19 cellular contexts compared by ENCODE assay signal in genomic region chr1:6592441-6592840, GRCh38. TPM values are rescaled to one million over a fixed set of nuclear protein-coding genes. Genes with fewer than 3 reads are reported as not detected.
DNase-seq lines count a peak whose midpoint lies in the region; ATAC-seq, FAIRE-seq and TF ChIP-seq lines count a peak whose summit lies in the region.
"Had no signal": no experiment of that assay in that cellular context is flagged by ENCODE, and none has a peak within 500 bp of the region (broad histone marks: within the 10 kb centered on the region; RNA-seq: fewer than 3 reads in every experiment).

No MANE protein-coding gene starts in this region.

- TF ChIP-seq CTCF in RWPE1 (conservative IDR thresholded peaks at IDR 0.05; ENCODE audit: low read depth): no peak
- no peak for TF ChIP-seq CTCF in endothelial cell of umbilical vein (IDR thresholded peaks at IDR 0.05; ENCODE audit: extremely low read depth in 1 of 2, insufficient read depth in 1 of 2, low read depth in 1 of 2, low read length in 2 of 2)
- no peak for TF ChIP-seq CTCF in psoas muscle (IDR thresholded peaks at IDR 0.05)

- H3K27ac ChIP-seq in RWPE1: peak overlapping the region; percentile 61
- no peak overlapping the region for H3K27ac ChIP-seq in endothelial cell of umbilical vein (ENCODE audit: insufficient read depth, low read depth, low read length)
- H3K27ac ChIP-seq in psoas muscle: peak overlapping the region; percentile 98
- H3K27ac ChIP-seq: cardiac muscle cell, pancreas, PC-9 had no signal

- H3K36me3 ChIP-seq in endothelial cell of umbilical vein (ENCODE audit: control insufficient read depth in 2 of 2, extremely low read depth in 1 of 2, insufficient read depth in 2 of 2, low read length in 2 of 2) (peaks cover 4 to 48% of the 10 kb centered on the region in 2 experiments), psoas muscle (ENCODE audit: insufficient read depth in 1 of 2, low read depth in 1 of 2) (peaks cover 7 to 97% of the 10 kb centered on the region in 2 donors)

- CTCF ChIA-PET in RWPE1 (lab: Yijun Ruan, JAX) (no interaction called here), endothelial cell of umbilical vein (lab: Charles Lee) (no interaction called here)

- WGBS in psoas muscle, 3 donors: 15 to 44% (median 23%) methylated on average over 5 of the region's 5 CpGs

- BruUV-seq in endothelial cell of umbilical vein (replicated peaks; lab: Mats Ljungman, UMichigan): TSS peak; percentile 1

- H4K20me1 ChIP-seq in endothelial cell of umbilical vein (replicated peaks; ENCODE audit: control insufficient read depth, extremely low read depth, insufficient read depth, low read length): no peaks in the 10 kb centered on the region

- intact Hi-C loops in endothelial cell of umbilical vein (cut with micrococcal nuclease) (no loop called here), psoas muscle (cut with DNase I) (no loop called here)

- no peak overlapping the region for H3K4me2 ChIP-seq in endothelial cell of umbilical vein (ENCODE audit: insufficient read depth, low read length)
- H3K4me2 ChIP-seq: PC-9 had no signal

- TF ChIP-seq POLR2A in endothelial cell of umbilical vein (IDR thresholded peaks at IDR 0.05; ENCODE audit: low read depth, low read length): peak; percentile 4

- peak in 2 of 4 donors; percentile 14 to 31 for ATAC-seq in psoas muscle
- ATAC-seq: activated CD4-positive, CD25-positive, alpha-beta regulatory T cell treated with anti-CD3 and anti-CD28 coated beads, Interleukin-2, amount 50 U/mL, for 24 hours; esophagus mucosa; pancreas had no signal

- peaks cover 16% of the 10 kb centered on the region for H3K79me2 ChIP-seq in endothelial cell of umbilical vein (ENCODE audit: control insufficient read depth, insufficient read depth, low read length)

- H3K9me1 ChIP-seq in endothelial cell of umbilical vein (replicated peaks; ENCODE audit: control insufficient read depth, extremely low read depth, insufficient read depth, low read length): no peaks in the 10 kb centered on the region

- no peak overlapping the region for H3K4me3 ChIP-seq in endothelial cell of umbilical vein (replicated peaks in 1 of 3; ENCODE audit: insufficient read depth in 1 of 3, low read depth in 1 of 3, low read length in 3 of 3)
- H3K4me3 ChIP-seq in psoas muscle: peak overlapping the region; percentile 3
- H3K4me3 ChIP-seq: cardiac muscle cell, pancreas, PC-9 had no signal

- no peak for FAIRE-seq in endothelial cell of umbilical vein (lab: Jason Lieb, UNC)
- FAIRE-seq: GM19239, pancreas had no signal

- H2AFZ ChIP-seq in endothelial cell of umbilical vein (ENCODE audit: low read depth, low read length): no peak overlapping the region
- H2AFZ ChIP-seq: PC-9 had no signal

- POLR2A ChIA-PET in RWPE1 (lab: Yijun Ruan, JAX; ENCODE audit: low non-redundant PET) (no interaction called here), endothelial cell of umbilical vein (lab: Charles Lee) (no interaction called here)

- H3K9me3 ChIP-seq in endothelial cell of umbilical vein (replicated peaks; ENCODE audit: control insufficient read depth, insufficient read depth, low read length) (no peaks in the 10 kb centered on the region), psoas muscle (no peaks in the 10 kb centered on the region)
- H3K9me3 ChIP-seq: Caco-2, pancreas had no signal

- DNase-seq in RWPE1 (ENCODE audit: low spot score): no peak
- DNase-seq in endothelial cell of umbilical vein (ENCODE audit: low read depth, low spot score): no peak
- DNase-seq in psoas muscle: no peak
- DNase-seq in midbrain (lab: John Stamatoyannopoulos, UW): no peak
- DNase-seq in D341Med (ENCODE audit: low spot score): no peak
- DNase-seq: activated effector memory CD4-positive, alpha-beta T cell treated with Interleukin-2 at 50 U/mL for 16 hours; Caco-2; MM.1S; pancreas; PC-9; stimulated activated CD4-positive, alpha-beta T cell treated with anti-CD3 and anti-CD28 coated beads, Interleukin-4, amount 100 ng/mL, for 1 hour; T-helper 9 cell had no signal

- dilution Hi-C loops in endothelial cell of umbilical vein (cut with MboI; ENCODE audit: extremely low pct_ligation_motif_present, low sequenced_read_pairs): no loop called here

- H3K9ac ChIP-seq in endothelial cell of umbilical vein (replicated peaks; ENCODE audit: extremely low read depth, insufficient read depth, low read length): no peak overlapping the region

- H3K4me1 ChIP-seq in endothelial cell of umbilical vein (ENCODE audit: control insufficient read depth, extremely low read depth, insufficient read depth, low read length): no peaks in the 10 kb centered on the region
- H3K4me1 ChIP-seq in psoas muscle: peaks cover 83% of the 10 kb centered on the region
- H3K4me1 ChIP-seq: Caco-2 had no signal

- H3K27me3 ChIP-seq in endothelial cell of umbilical vein (ENCODE audit: control insufficient read depth in 2 of 2, insufficient read depth in 2 of 2, low read length in 2 of 2) (no peaks in the 10 kb centered on the region), psoas muscle (ENCODE audit: insufficient read depth in 3 of 3, low read length in 2 of 3) (no peaks in the 10 kb centered on the region)
- H3K27me3 ChIP-seq: cardiac muscle cell, pancreas had no signal

TF ChIP-seq in endothelial cell of umbilical vein, 7 proteins besides CTCF, POLR2A, EP300 and RAD21 (continues in another document):
- TF ChIP-seq GATA2 (IDR thresholded peaks at IDR 0.05; ENCODE audit: insufficient read depth, insufficient read length, low read depth, low read length) (no peak), MYC (IDR thresholded peaks at IDR 0.05; ENCODE audit: low read depth, low read length) (no peak), MAX (IDR thresholded peaks at IDR 0.05; ENCODE audit: insufficient read depth, insufficient read length) (no peak)

RNA-seq across cellular contexts. Expression of gene KLHL21, which starts 10.2 kb away (rescaled TPM):
- total RNA-seq in endothelial cell of umbilical vein: 19.2 and 22.4 TPM in 2 replicates
- 18.0 and 24.9 TPM in 2 replicates for polyA plus RNA-seq in endothelial cell of umbilical vein
- polyA plus RNA-seq in endothelial cell of umbilical vein (2011; cell fraction: cytosol; rRNA removed): 10.5 and 14.1 TPM in 2 replicates
- 20.4 and 30.5 TPM in 2 replicates for polyA plus RNA-seq in endothelial cell of umbilical vein (2011; cell fraction: nucleus; rRNA removed)
- polyA plus RNA-seq in endothelial cell of umbilical vein (2012): 17.8 and 20.9 TPM in 2 replicates
- 21.1 and 21.8 TPM in 2 replicates for polyA minus RNA-seq in endothelial cell of umbilical vein
- polyA minus RNA-seq in endothelial cell of umbilical vein (2011; cell fraction: cytosol; rRNA and poly(A)+ RNA removed): 20.5 TPM
- 15.2 and 22.3 TPM in 2 replicates for polyA minus RNA-seq in endothelial cell of umbilical vein (2011; cell fraction: nucleus; rRNA and poly(A)+ RNA removed)
- total RNA-seq in psoas muscle: 100 to 1,000 TPM in 3 of 4 donors, 10 to 100 TPM in 1; 87.3 to 253 (median 113) TPM
- polyA plus RNA-seq in psoas muscle: 100 to 1,000 TPM in 2 of 3 donors, 10 to 100 TPM in 1; 83.1 to 200 (median 120) TPM

RNA-seq across cellular contexts. Expression of gene ZBTB48, which starts 12.6 kb away (rescaled TPM):
- total RNA-seq in endothelial cell of umbilical vein (25.1 and 29.2 TPM in 2 replicates), psoas muscle (10 to 100 TPM in 3 of 4 donors, 1 to 10 TPM in 1; 3.7 to 12.0 (median 11.4) TPM)
- polyA plus RNA-seq in endothelial cell of umbilical vein (20.9 and 29.0 TPM in 2 replicates), psoas muscle (10 to 100 TPM in 2 of 3 donors, 1 to 10 TPM in 1; 9.7 to 16.6 (median 15.1) TPM)
- polyA plus RNA-seq in endothelial cell of umbilical vein (2011; cell fraction: cytosol; rRNA removed): 10.9 and 13.8 TPM in 2 replicates
- 46.0 and 49.3 TPM in 2 replicates for polyA plus RNA-seq in endothelial cell of umbilical vein (2011; cell fraction: nucleus; rRNA removed)
- 9.0 and 15.7 TPM in 2 replicates for polyA plus RNA-seq in endothelial cell of umbilical vein (2012)
- polyA minus RNA-seq in endothelial cell of umbilical vein: 9.9 and 14.2 TPM in 2 replicates
- polyA minus RNA-seq in endothelial cell of umbilical vein (2011; cell fraction: cytosol; rRNA and poly(A)+ RNA removed): 21.4 TPM
- polyA minus RNA-seq in endothelial cell of umbilical vein (2011; cell fraction: nucleus; rRNA and poly(A)+ RNA removed): 11.1 and 20.3 TPM in 2 replicates

RNA-seq across cellular contexts. Expression of gene PHF13, which starts 21.1 kb away (rescaled TPM):
- 17.8 and 18.6 TPM in 2 replicates for total RNA-seq in endothelial cell of umbilical vein
- polyA plus RNA-seq in endothelial cell of umbilical vein: 5.6 and 5.7 TPM in 2 replicates
- polyA plus RNA-seq in endothelial cell of umbilical vein (2011; cell fraction: cytosol; rRNA removed): 6.3 and 6.5 TPM in 2 replicates
- 8.2 and 8.3 TPM in 2 replicates for polyA plus RNA-seq in endothelial cell of umbilical vein (2011; cell fraction: nucleus; rRNA removed)
- 9.0 and 9.8 TPM in 2 replicates for polyA plus RNA-seq in endothelial cell of umbilical vein (2012)
- polyA minus RNA-seq in endothelial cell of umbilical vein: 7.3 and 7.4 TPM in 2 replicates
- polyA minus RNA-seq in endothelial cell of umbilical vein (2011; cell fraction: cytosol; rRNA and poly(A)+ RNA removed): 3.0 TPM
- 3.2 and 3.4 TPM in 2 replicates for polyA minus RNA-seq in endothelial cell of umbilical vein (2011; cell fraction: nucleus; rRNA and poly(A)+ RNA removed)
- 10 to 100 TPM in 1 of 4 donors, 1 to 10 TPM in 3; 5.4 to 21.3 (median 8.2) TPM for total RNA-seq in psoas muscle
- 1 to 10 TPM; 4.8 to 7.5 (median 7.1) TPM for polyA plus RNA-seq in psoas muscle

RNA-seq across cellular contexts. Expression of gene THAP3, which starts 32.2 kb away (rescaled TPM):
- total RNA-seq in endothelial cell of umbilical vein (15.2 and 16.7 TPM in 2 replicates), psoas muscle (10 to 100 TPM in 2 of 4 donors, 1 to 10 TPM in 2; 8.9 to 18.8 (median 13.4) TPM)
- polyA plus RNA-seq in endothelial cell of umbilical vein (11.3 and 13.5 TPM in 2 replicates), psoas muscle (10 to 100 TPM; 19.6 to 40.1 (median 22.8) TPM)
- 10.2 and 10.5 TPM in 2 replicates for polyA plus RNA-seq in endothelial cell of umbilical vein (2011; cell fraction: cytosol; rRNA removed)
- polyA plus RNA-seq in endothelial cell of umbilical vein (2011; cell fraction: nucleus; rRNA removed): 13.3 and 14.2 TPM in 2 replicates
- polyA plus RNA-seq in endothelial cell of umbilical vein (2012): 10.3 and 11.1 TPM in 2 replicates
- 5.0 and 9.0 TPM in 2 replicates for polyA minus RNA-seq in endothelial cell of umbilical vein
- 5.4 TPM for polyA minus RNA-seq in endothelial cell of umbilical vein (2011; cell fraction: cytosol; rRNA and poly(A)+ RNA removed)
- 8.1 and 12.3 TPM in 2 replicates for polyA minus RNA-seq in endothelial cell of umbilical vein (2011; cell fraction: nucleus; rRNA and poly(A)+ RNA removed)

RNA-seq across cellular contexts. Expression of gene TAS1R1, which starts 37.3 kb away (rescaled TPM):
- not detected in 2 replicates for total RNA-seq in endothelial cell of umbilical vein
- not detected in 2 replicates for polyA plus RNA-seq in endothelial cell of umbilical vein
- 0.03 TPM in 1 of 2 replicates, not detected in the other for polyA plus RNA-seq in endothelial cell of umbilical vein (2011; cell fraction: cytosol; rRNA removed)
- not detected in 2 replicates for polyA plus RNA-seq in endothelial cell of umbilical vein (2011; cell fraction: nucleus; rRNA removed)
- not detected in 2 replicates for polyA plus RNA-seq in endothelial cell of umbilical vein (2012)
- not detected in 2 replicates for polyA minus RNA-seq in endothelial cell of umbilical vein
- not detected for polyA minus RNA-seq in endothelial cell of umbilical vein (2011; cell fraction: cytosol; rRNA and poly(A)+ RNA removed)
- polyA minus RNA-seq in endothelial cell of umbilical vein (2011; cell fraction: nucleus; rRNA and poly(A)+ RNA removed): not detected in 2 replicates
- total RNA-seq in psoas muscle: not detected
- polyA plus RNA-seq in psoas muscle: under 1 TPM in 2 of 3 donors, not detected in 1; 0.04 to 0.16 TPM
- total RNA-seq: Caco-2, cardiac muscle cell, esophagus mucosa, glomerular endothelial cell, H4, pancreas, PC-9 had no signal
- polyA plus RNA-seq: IgD-negative memory B cell, pancreas had no signal
